ENCODE assay signal across 13 cellular contexts in genomic region chr1:27403931-27404330, GRCh38. TPM values are rescaled to one million over a fixed set of nuclear protein-coding genes. Genes with fewer than 3 reads are reported as not detected.
A peak's percentile ranks its signal among the peaks of the same experiment; 100 is the strongest.
DNase-seq lines count a peak whose midpoint lies in the region; ATAC-seq, FAIRE-seq and TF ChIP-seq lines count a peak whose summit lies in the region.
"Had no signal": no experiment of that assay in that cellular context is flagged by ENCODE, and none has a peak within 500 bp of the region (broad histone marks: within the 10 kb centered on the region; RNA-seq: fewer than 3 reads in every experiment).

No MANE protein-coding gene starts in this region.

- H3K4me1 Mint-ChIP-seq in HFFc6 (ENCODE audit: low read depth) (peaks cover 38% of the 10 kb centered on the region), activated B cell treated with CpG ODN at 0.5 μM for 24 hours (peaks cover 66% of the 10 kb centered on the region)
- H3K4me1 Mint-ChIP-seq in stimulated activated memory B cell treated with anti-CD40 and anti-IgM and Interleukin-4, amounts not matched to agents 10 μg/mL and 1 μg/mL and 100 μg/mL, for 72 hours: peaks cover 60% of the 10 kb centered on the region

- peaks cover 6 to 24% of the 10 kb centered on the region in 2 donors for H3K4me1 ChIP-seq in kidney (ENCODE audit: control insufficient read depth in 1 of 2, insufficient read depth in 1 of 2, low read depth in 1 of 2, low read length in 2 of 2)

- ATAC-seq in activated B cell treated with CpG ODN at 0.5 μM for 24 hours (ENCODE audit: low read depth) (no peak), HG02763 (IDR thresholded peaks at IDR 0.05; ENCODE audit: unreplicated experiment) (no peak)
- no peak for ATAC-seq in stimulated activated memory B cell treated with anti-CD40 and anti-IgM and Interleukin-4, amounts not matched to agents 10 μg/mL and 1 μg/mL and 100 μg/mL, for 72 hours
- ATAC-seq: SK-N-SH treated with all-trans-retinoic acid at 6 μM for 48 hours had no signal

- TF ChIP-seq CTCF in HFFc6 (IDR thresholded peaks at IDR 0.05) (no peak), activated B cell treated with CpG ODN at 0.5 μM for 24 hours (IDR thresholded peaks at IDR 0.05) (no peak), kidney (IDR thresholded peaks at IDR 0.05; ENCODE audit: borderline replicate concordance, extremely low read depth, insufficient read depth) (no peak)

- CTCF ChIA-PET in activated B cell treated with CpG ODN at 0.5 μM for 24 hours (lab: Charles Lee): interaction anchor here (0.8 to 4.3 kb wide), 20 partner anchors 9 to 268 kb away, joined by 3 to 47 read pairs (median 6); partner anchors contain the start of genes AHDC1, IFI6 and WASF2

- no peaks in the 10 kb centered on the region for H3K9me3 Mint-ChIP-seq in HFFc6
- no peaks in the 10 kb centered on the region for H3K9me3 Mint-ChIP-seq in activated B cell treated with CpG ODN at 0.5 μM for 24 hours
- H3K9me3 Mint-ChIP-seq in stimulated activated memory B cell treated with anti-CD40 and anti-IgM and Interleukin-4, amounts not matched to agents 10 μg/mL and 1 μg/mL and 100 μg/mL, for 72 hours: no peaks in the 10 kb centered on the region

- peak overlapping the region; percentile 35 to 69 for H3K27ac ChIP-seq in kidney (ENCODE audit: low read depth in 2 of 2, low read length in 2 of 2)

- no peak overlapping the region for H3K9ac ChIP-seq in kidney (ENCODE audit: low read length in 2 of 2)

- DNase-seq in HFFc6 (no peak), activated B cell treated with CpG ODN at 0.5 μM for 24 hours (no peak), kidney (no peak), SKM-1 (lab: John Stamatoyannopoulos, UW; ENCODE audit: unreplicated experiment) (no peak)
- no peak for DNase-seq in central memory CD4-positive, alpha-beta T cell
- no peak for DNase-seq in activated CD4-positive, CD25-positive, alpha-beta regulatory T cell (lab: John Stamatoyannopoulos, UW)
- DNase-seq: activated effector memory CD4-positive, alpha-beta T cell treated with anti-CD3 and anti-CD28 coated beads, Interleukin-2, amount 50 U/mL, for 16 hours; GDM1; NCI-H1417 treated with DMSO at 0.1 percent for 48 hours; occipital lobe had no signal

- no peak for FAIRE-seq in kidney (lab: Jason Lieb, UNC)

- H3K27ac Mint-ChIP-seq in HFFc6: peak overlapping the region; percentile 35
- H3K27ac Mint-ChIP-seq in activated B cell treated with CpG ODN at 0.5 μM for 24 hours: peak overlapping the region; percentile 91
- H3K27ac Mint-ChIP-seq in stimulated activated memory B cell treated with anti-CD40 and anti-IgM and Interleukin-4, amounts not matched to agents 10 μg/mL and 1 μg/mL and 100 μg/mL, for 72 hours: peak overlapping the region; percentile 89

- POLR2A ChIA-PET in activated B cell treated with CpG ODN at 0.5 μM for 24 hours (lab: Charles Lee): interaction anchor here (0.6 to 2.7 kb wide), 16 partner anchors 12 to 259 kb away, joined by 3 to 22 read pairs (median 6); partner anchors contain the start of genes AHDC1, SYTL1 and WASF2

- H3K4me3 Mint-ChIP-seq in HFFc6 (peak overlapping the region; percentile 46; the same call in 1 of the 2 replicates), activated B cell treated with CpG ODN at 0.5 μM for 24 hours (peak overlapping the region; percentile 72)
- H3K4me3 Mint-ChIP-seq in stimulated activated memory B cell treated with anti-CD40 and anti-IgM and Interleukin-4, amounts not matched to agents 10 μg/mL and 1 μg/mL and 100 μg/mL, for 72 hours: peak overlapping the region; percentile 73

- H3K36me3 ChIP-seq in kidney (ENCODE audit: control insufficient read depth in 1 of 2, insufficient read depth in 2 of 2, low read length in 2 of 2): peaks cover 13 to 14% of the 10 kb centered on the region in 2 donors

- H3K27me3 Mint-ChIP-seq in HFFc6 (ENCODE audit: insufficient read depth) (peaks cover 3% of the 10 kb centered on the region), activated B cell treated with CpG ODN at 0.5 μM for 24 hours (no peaks in the 10 kb centered on the region)
- H3K27me3 Mint-ChIP-seq in stimulated activated memory B cell treated with anti-CD40 and anti-IgM and Interleukin-4, amounts not matched to agents 10 μg/mL and 1 μg/mL and 100 μg/mL, for 72 hours: no peaks in the 10 kb centered on the region

- intact Hi-C loops in activated B cell treated with CpG ODN at 0.5 μM for 24 hours (cut with micrococcal nuclease) (loop anchor here (1.0 to 5.0 kb wide), 8 partner anchors 12 to 323 kb away; partner anchors contain the start of genes FAM76A and WASF2), kidney (cut with DNase I) (no loop called here)

- peaks cover 14% of the 10 kb centered on the region for H3K36me3 Mint-ChIP-seq in HFFc6 (ENCODE audit: low read depth)
- H3K36me3 Mint-ChIP-seq in activated B cell treated with CpG ODN at 0.5 μM for 24 hours (ENCODE audit: low read depth): peaks cover 27% of the 10 kb centered on the region
- peaks cover 19% of the 10 kb centered on the region for H3K36me3 Mint-ChIP-seq in stimulated activated memory B cell treated with anti-CD40 and anti-IgM and Interleukin-4, amounts not matched to agents 10 μg/mL and 1 μg/mL and 100 μg/mL, for 72 hours

- no peak overlapping the region for H3K4me3 ChIP-seq in kidney (ENCODE audit: low read length in 2 of 2)

- H3K9me3 ChIP-seq in kidney (ENCODE audit: control insufficient read depth in 1 of 2, low read length in 2 of 2): no peaks in the 10 kb centered on the region

RNA-seq across cellular contexts. Expression of gene GPR3, which starts 11.5 kb away (rescaled TPM):
- total RNA-seq in HFFc6 (2021; fragmentation: NEBNext Ultra II Directional; extraction: Animal tissue kit (Norgen Biotek cat#: 25700)): 1 to 10 TPM; 2.3 to 3.3 (median 2.9) TPM
- total RNA-seq in activated B cell treated with CpG ODN at 0.5 μM for 24 hours (0.11 TPM in 1 of 2 replicates, not detected in the other), kidney (0.38 TPM)
- polyA plus RNA-seq in kidney (ENCODE audit: insufficient read depth, low read depth, low replicate concordance): 0.77 TPM
- total RNA-seq: occipital lobe had no signal

RNA-seq across cellular contexts. Expression of gene CD164L2, which starts 20.8 kb away (rescaled TPM):
- not detected for total RNA-seq in HFFc6 (2021; fragmentation: NEBNext Ultra II Directional; extraction: Animal tissue kit (Norgen Biotek cat#: 25700))
- total RNA-seq in activated B cell treated with CpG ODN at 0.5 μM for 24 hours: 0.16 TPM in 1 of 2 replicates, not detected in the other
- 0.63 TPM for total RNA-seq in kidney
- 1.1 TPM for polyA plus RNA-seq in kidney (ENCODE audit: insufficient read depth, low read depth, low replicate concordance)
- total RNA-seq: occipital lobe had no signal

RNA-seq across cellular contexts. Expression of gene FCN3, which starts 29.3 kb away (rescaled TPM):
- not detected for total RNA-seq in HFFc6 (2021; fragmentation: NEBNext Ultra II Directional; extraction: Animal tissue kit (Norgen Biotek cat#: 25700))
- not detected in 2 replicates for total RNA-seq in activated B cell treated with CpG ODN at 0.5 μM for 24 hours
- 7.9 TPM for total RNA-seq in kidney
- 240 TPM for polyA plus RNA-seq in kidney (ENCODE audit: insufficient read depth, low read depth, low replicate concordance)
- total RNA-seq: occipital lobe had no signal

RNA-seq across cellular contexts. Expression of gene MAP3K6, which starts 37.2 kb away (rescaled TPM):
- total RNA-seq in HFFc6 (2021; fragmentation: NEBNext Ultra II Directional; extraction: Animal tissue kit (Norgen Biotek cat#: 25700)): 10 to 100 TPM; 22.6 to 30.8 (median 27.7) TPM
- total RNA-seq in activated B cell treated with CpG ODN at 0.5 μM for 24 hours (4.6 and 7.4 TPM in 2 replicates), kidney (86.7 TPM)
- 59.7 TPM for polyA plus RNA-seq in kidney (ENCODE audit: insufficient read depth, low read depth, low replicate concordance)

Comparison
In these comparisons a context has a peak if more than half of its experiments do, and no peak if none do; other contexts are left out.
1. H3K27ac Mint-ChIP-seq: peak in every context shown above with its lines; median percentile 91 in activated B cell treated with CpG ODN at 0.5 μM for 24 hours; 89 in stimulated activated memory B cell treated with anti-CD40 and anti-IgM and Interleukin-4, amounts not matched to agents 10 μg/mL and 1 μg/mL and 100 μg/mL, for 72 hours; 35 in HFFc6.